Comparison of ENCODE assay signal across 1 cellular context in the genomic region with DNA sequence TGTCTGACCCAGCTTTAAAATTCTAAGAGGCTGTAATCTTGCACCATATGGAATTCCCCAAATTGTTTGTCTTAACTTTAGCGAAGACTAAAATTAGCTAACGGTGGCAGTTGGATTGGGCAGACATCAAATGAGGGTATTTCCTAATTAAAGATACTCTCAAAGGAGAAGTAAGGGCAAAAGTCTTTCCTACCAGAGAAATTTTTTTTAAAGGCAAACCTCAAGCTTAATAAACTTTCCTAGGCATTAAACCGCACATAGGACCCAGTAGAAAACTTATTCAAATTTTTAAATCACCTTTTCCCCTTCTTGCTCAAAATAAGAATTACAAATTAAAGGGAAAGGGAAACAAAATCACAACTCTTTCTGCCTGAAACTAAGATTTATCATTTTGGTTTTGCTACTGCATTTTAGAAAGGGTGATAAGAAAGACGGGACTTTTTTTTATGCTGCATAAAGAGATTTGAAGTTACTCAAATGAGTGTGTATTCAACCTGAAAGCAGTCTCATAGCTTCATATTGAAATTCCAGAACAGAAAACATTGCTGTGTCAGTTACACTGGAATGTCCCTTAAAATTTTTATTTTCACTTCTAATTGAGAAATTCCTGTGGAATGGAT.
TF ChIP-seq lines count a peak whose summit lies in the region.

No MANE protein-coding gene starts in this region.

TF ChIP-seq in GM12878, 131 proteins besides CTCF, POLR2A, EP300 and RAD21 (continued from another document):
- TF ChIP-seq, protein P1, sequence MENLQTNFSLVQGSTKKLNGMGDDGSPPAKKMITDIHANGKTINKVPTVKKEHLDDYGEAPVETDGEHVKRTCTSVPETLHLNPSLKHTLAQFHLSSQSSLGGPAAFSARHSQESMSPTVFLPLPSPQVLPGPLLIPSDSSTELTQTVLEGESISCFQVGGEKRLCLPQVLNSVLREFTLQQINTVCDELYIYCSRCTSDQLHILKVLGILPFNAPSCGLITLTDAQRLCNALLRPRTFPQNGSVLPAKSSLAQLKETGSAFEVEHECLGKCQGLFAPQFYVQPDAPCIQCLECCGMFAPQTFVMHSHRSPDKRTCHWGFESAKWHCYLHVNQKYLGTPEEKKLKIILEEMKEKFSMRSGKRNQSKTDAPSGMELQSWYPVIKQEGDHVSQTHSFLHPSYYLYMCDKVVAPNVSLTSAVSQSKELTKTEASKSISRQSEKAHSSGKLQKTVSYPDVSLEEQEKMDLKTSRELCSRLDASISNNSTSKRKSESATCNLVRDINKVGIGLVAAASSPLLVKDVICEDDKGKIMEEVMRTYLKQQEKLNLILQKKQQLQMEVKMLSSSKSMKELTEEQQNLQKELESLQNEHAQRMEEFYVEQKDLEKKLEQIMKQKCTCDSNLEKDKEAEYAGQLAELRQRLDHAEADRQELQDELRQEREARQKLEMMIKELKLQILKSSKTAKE (IDR thresholded peaks at IDR 0.05; ENCODE audit: low read depth, poor library complexity, severe bottlenecking), result peak; percentile 88
- peak; percentile 94 for TF ChIP-seq JUNB (IDR thresholded peaks at IDR 0.05)
- peak; percentile 99 for TF ChIP-seq ZNF217 (IDR thresholded peaks at IDR 0.05)
- TF ChIP-seq ZSCAN29 (IDR thresholded peaks at IDR 0.05), result no peak
- TF ChIP-seq RFX5 (IDR thresholded peaks at IDR 0.05; ENCODE audit: low read depth, low read length), result no peak
- TF ChIP-seq NR2C2 (IDR thresholded peaks at IDR 0.05; ENCODE audit: borderline replicate concordance, control insufficient read depth, insufficient read length, low read depth), result no peak
